ENCODE assay signal across 20 cellular contexts in genomic region chr2:240123821-240124650, GRCh38. TPM values are rescaled to one million over a fixed set of nuclear protein-coding genes. Genes with fewer than 3 reads are reported as not detected.
DNase-seq lines count a peak whose midpoint lies in the region; ATAC-seq, FAIRE-seq and TF ChIP-seq lines count a peak whose summit lies in the region.
"Had no signal": no experiment of that assay in that cellular context is flagged by ENCODE, and none has a peak within 500 bp of the region (broad histone marks: within the 10 kb centered on the region; RNA-seq: fewer than 3 reads in every experiment).

No MANE protein-coding gene starts in this region.

- H3K9ac ChIP-seq in HepG2 (ENCODE audit: insufficient read depth, low read depth, low read length), result no peak overlapping the region

- peaks cover 7% of the 10 kb centered on the region for H3K27me3 Mint-ChIP-seq in activated CD8-positive, alpha-beta T cell treated with anti-CD3 and anti-CD28 coated beads, Interleukin-2, amount 10 ng/mL, durations not matched to agents 7 days and 5 days (ENCODE audit: low read depth)
- H3K27me3 Mint-ChIP-seq in activated CD8-positive, alpha-beta T cell treated with anti-CD3 and anti-CD28 coated beads for 36 hours, result no peaks in the 10 kb centered on the region

- H3K27ac ChIP-seq in HepG2 (ENCODE audit: extremely low read length, insufficient read depth, low read length) (no peak overlapping the region), right lobe of liver (no peak overlapping the region)

- no peak for TF ChIP-seq RAD21 in HepG2 (CRISPR knock-in tag; IDR thresholded peaks at IDR 0.05)

- POLR2A ChIA-PET in activated CD8-positive, alpha-beta T cell treated with anti-CD3 and anti-CD28 coated beads, Interleukin-2, amount 10 ng/mL, durations not matched to agents 7 days and 5 days (lab: Charles Lee), result no interaction called here
- POLR2A ChIA-PET in activated CD8-positive, alpha-beta T cell treated with anti-CD3 and anti-CD28 coated beads for 36 hours (lab: Charles Lee), result no interaction called here
- POLR2A ChIA-PET in HepG2 (lab: Yijun Ruan, JAX), result no interaction called here
- POLR2A ChIA-PET in HEK293T (lab: Yijun Ruan, JAX), result no interaction called here

- TF ChIP-seq POLR2A in HepG2 (IDR thresholded peaks at IDR 0.05; ENCODE audit: insufficient read depth in 1 of 2, low read depth in 2 of 2, low read length in 2 of 2) (no peak), right lobe of liver (IDR thresholded peaks at IDR 0.05) (no peak)

- peaks cover 5% of the 10 kb centered on the region for H3K4me1 Mint-ChIP-seq in activated CD8-positive, alpha-beta T cell treated with anti-CD3 and anti-CD28 coated beads, Interleukin-2, amount 10 ng/mL, durations not matched to agents 7 days and 5 days (ENCODE audit: low read depth)
- peaks cover 10% of the 10 kb centered on the region for H3K4me1 Mint-ChIP-seq in activated CD8-positive, alpha-beta T cell treated with anti-CD3 and anti-CD28 coated beads for 36 hours (ENCODE audit: low read depth)

- no peaks in the 10 kb centered on the region for H3K9me3 ChIP-seq in HepG2 (ENCODE audit: low read length)
- H3K9me3 ChIP-seq in right lobe of liver, result no peaks in the 10 kb centered on the region
- H3K9me3 ChIP-seq: HAP-1 had no signal

- in situ Hi-C loops in HepG2 (cut with HindIII; ENCODE audit: extremely low pct_ligation_motif_present, low pct_unique_long_range_greater_than_20kb), result no loop called here

- no peaks in the 10 kb centered on the region for H3K9me3 Mint-ChIP-seq in activated CD8-positive, alpha-beta T cell treated with anti-CD3 and anti-CD28 coated beads, Interleukin-2, amount 10 ng/mL, durations not matched to agents 7 days and 5 days (ENCODE audit: insufficient read depth)
- no peaks in the 10 kb centered on the region for H3K9me3 Mint-ChIP-seq in activated CD8-positive, alpha-beta T cell treated with anti-CD3 and anti-CD28 coated beads for 36 hours

- no peak overlapping the region for H3K4me3 Mint-ChIP-seq in activated CD8-positive, alpha-beta T cell treated with anti-CD3 and anti-CD28 coated beads, Interleukin-2, amount 10 ng/mL, durations not matched to agents 7 days and 5 days
- no peak overlapping the region for H3K4me3 Mint-ChIP-seq in activated CD8-positive, alpha-beta T cell treated with anti-CD3 and anti-CD28 coated beads for 36 hours

- no peak overlapping the region for H2AFZ ChIP-seq in HepG2 (ENCODE audit: low read length)

- intact Hi-C loops in activated CD8-positive, alpha-beta T cell treated with anti-CD3 and anti-CD28 coated beads for 36 hours (cut with micrococcal nuclease), result no loop called here
- intact Hi-C loops in HepG2 (cut with micrococcal nuclease; ENCODE audit: unreplicated experiment), result no loop called here
- intact Hi-C loops in right lobe of liver (cut with DNase I), result no loop called here
- intact Hi-C loops in posterior vena cava (cut with DNase I), result no loop called here

- WGBS in HepG2 (ENCODE audit: low lambda C conversion rate), result 49% methylated on average over 23 of the region's 24 CpGs
- WGBS in right lobe of liver (ENCODE audit: insufficient coverage, low coverage, low lambda C conversion rate, missing lambda C conversion rate), result 86% methylated on average over 15 of the region's 24 CpGs

- peak; percentile 4 for DNase-seq in activated CD8-positive, alpha-beta T cell treated with anti-CD3 and anti-CD28 coated beads, Interleukin-2, amount 10 ng/mL, durations not matched to agents 7 days and 5 days
- DNase-seq in activated CD8-positive, alpha-beta T cell treated with anti-CD3 and anti-CD28 coated beads for 36 hours, result no peak
- DNase-seq in HepG2 (ENCODE audit: low spot score) (no peak), right lobe of liver (no peak), posterior vena cava (ENCODE audit: low spot score) (peak; percentile 45), HEK293T (ENCODE audit: extremely low spot score) (no peak), NCI-H146 (lab: John Stamatoyannopoulos, UW) (no peak)
- DNase-seq: 8988T, C1 segment of cervical spinal cord, DMS153, IMR-90, Kasumi-1, NCI-H1105 treated with DMSO at 0.1 percent for 48 hours, NCI-H2029, NCI-H2171 treated with DMSO at 0.1 percent for 48 hours, NCI-H774, SHP77 treated with DMSO at 0.1 percent for 48 hours had no signal

- CTCF ChIA-PET in activated CD8-positive, alpha-beta T cell treated with anti-CD3 and anti-CD28 coated beads, Interleukin-2, amount 10 ng/mL, durations not matched to agents 7 days and 5 days (lab: Charles Lee), result no interaction called here
- CTCF ChIA-PET in activated CD8-positive, alpha-beta T cell treated with anti-CD3 and anti-CD28 coated beads for 36 hours (lab: Charles Lee), result interaction anchor here (0.8 kb wide), 1 partner anchor 20 kb away, joined by 3 read pairs; no protein-coding TSS in a partner anchor
- CTCF ChIA-PET in HepG2 (lab: Yijun Ruan, JAX; ENCODE audit: low intra/inter-chr PET ratio, low total read pairs), result no interaction called here
- CTCF ChIA-PET in HEK293T (lab: Yijun Ruan, JAX), result no interaction called here

- no TSS peak for BruUV-seq in HepG2 (replicated peaks; lab: Mats Ljungman, UMichigan)

- no peaks in the 10 kb centered on the region for H4K20me1 ChIP-seq in HepG2 (ENCODE audit: insufficient read depth, low read length)

- H3K4me3 ChIP-seq in HepG2 (replicated peaks in 1 of 3; ENCODE audit: insufficient read depth in 1 of 3, low read depth in 2 of 3, low read length in 3 of 3) (no peak overlapping the region), right lobe of liver (no peak overlapping the region)
- H3K4me3 ChIP-seq: HAP-1 had no signal

- H3K27me3 ChIP-seq in HepG2 (ENCODE audit: control insufficient read depth in 1 of 2, insufficient read depth in 2 of 2, low read length in 2 of 2) (peaks cover 1 to 8% of the 10 kb centered on the region in 2 experiments; a peak in 2 of 5 replicates), right lobe of liver (no peaks in the 10 kb centered on the region)

- no peak for ATAC-seq in activated CD8-positive, alpha-beta T cell treated with anti-CD3 and anti-CD28 coated beads, Interleukin-2, amount 10 ng/mL, durations not matched to agents 7 days and 5 days
- ATAC-seq in activated CD8-positive, alpha-beta T cell treated with anti-CD3 and anti-CD28 coated beads for 36 hours, result no peak
- ATAC-seq in HepG2 (peak; percentile 19; the same call in 2 of the 3 replicates), right lobe of liver (no peak), GM21381 (IDR thresholded peaks at IDR 0.05; ENCODE audit: unreplicated experiment) (no peak)

- FAIRE-seq in HepG2 (lab: Jason Lieb, UNC), result no peak

- H3K36me3 ChIP-seq in HepG2 (replicated peaks in 1 of 2; ENCODE audit: control insufficient read depth in 1 of 2, insufficient read depth in 2 of 2, low read length in 2 of 2), result peaks cover 4 to 16% of the 10 kb centered on the region in 2 experiments; a peak in 4 of 5 replicates
- H3K36me3 ChIP-seq in right lobe of liver, result peaks cover 0 to 7% (median 3%) of the 10 kb centered on the region in 4 donors

- no peak overlapping the region for H3K27ac Mint-ChIP-seq in activated CD8-positive, alpha-beta T cell treated with anti-CD3 and anti-CD28 coated beads, Interleukin-2, amount 10 ng/mL, durations not matched to agents 7 days and 5 days
- H3K27ac Mint-ChIP-seq in activated CD8-positive, alpha-beta T cell treated with anti-CD3 and anti-CD28 coated beads for 36 hours, result no peak overlapping the region

- H3K79me2 ChIP-seq in HepG2 (ENCODE audit: insufficient read depth, low read length), result no peaks in the 10 kb centered on the region

- H3K36me3 Mint-ChIP-seq in activated CD8-positive, alpha-beta T cell treated with anti-CD3 and anti-CD28 coated beads, Interleukin-2, amount 10 ng/mL, durations not matched to agents 7 days and 5 days (ENCODE audit: low read depth), result peaks cover 10% of the 10 kb centered on the region
- peaks cover 24% of the 10 kb centered on the region for H3K36me3 Mint-ChIP-seq in activated CD8-positive, alpha-beta T cell treated with anti-CD3 and anti-CD28 coated beads for 36 hours (ENCODE audit: low read depth)

- no peaks in the 10 kb centered on the region for H3K4me1 ChIP-seq in HepG2 (ENCODE audit: insufficient read depth, low read length)
- no peaks in the 10 kb centered on the region for H3K4me1 ChIP-seq in right lobe of liver
- H3K4me1 ChIP-seq: HAP-1 had no signal

- H3K4me2 ChIP-seq in HepG2 (ENCODE audit: low read depth, low read length), result no peak overlapping the region

- TF ChIP-seq EP300 in HepG2 (IDR thresholded peaks at IDR 0.05; ENCODE audit: low read depth in 2 of 2, low read length in 2 of 2) (no peak), HepG2 (CRISPR knock-in tag; IDR thresholded peaks at IDR 0.05; ENCODE audit: borderline replicate concordance) (no peak)

- TF ChIP-seq CTCF in activated CD8-positive, alpha-beta T cell treated with anti-CD3 and anti-CD28 coated beads for 36 hours (IDR thresholded peaks at IDR 0.05), result no peak
- TF ChIP-seq CTCF in HepG2 (CRISPR knock-in tag; IDR thresholded peaks at IDR 0.05), result no peak
- no peak for TF ChIP-seq CTCF in right lobe of liver (IDR thresholded peaks at IDR 0.05)

RNA-seq across cellular contexts. Expression of gene COPS9, which starts 12.1 kb away (rescaled TPM):
- 100 to 1,000 TPM; 120 to 129 TPM for total RNA-seq in activated CD8-positive, alpha-beta T cell treated with anti-CD3 and anti-CD28 coated beads, Interleukin-2, amount 10 ng/mL, durations not matched to agents 7 days and 5 days
- 100 to 1,000 TPM; 107 to 120 TPM for total RNA-seq in activated CD8-positive, alpha-beta T cell treated with anti-CD3 and anti-CD28 coated beads for 36 hours
- 180 and 208 TPM in 2 replicates for total RNA-seq in HepG2 (2016; rRNA removed; fragmentation: Illumina TruSeq; extraction: Trizol)
- total RNA-seq in HepG2 (2016; cell fraction: cytosol; rRNA removed; fragmentation: Illumina TruSeq; extraction: Trizol; ENCODE audit: low read depth), result 188 and 216 TPM in 2 replicates
- 189 and 214 TPM in 2 replicates for total RNA-seq in HepG2 (2016; cell fraction: insoluble cytoplasmic fraction; rRNA removed; fragmentation: Illumina TruSeq; extraction: Trizol)
- 299 and 318 TPM in 2 replicates for total RNA-seq in HepG2 (2016; cell fraction: membrane; rRNA removed; fragmentation: Illumina TruSeq; extraction: Trizol)
- total RNA-seq in HepG2 (2016; cell fraction: nucleus; rRNA removed; fragmentation: Illumina TruSeq; extraction: Trizol), result 64.4 and 66.4 TPM in 2 replicates
- polyA plus RNA-seq in HepG2 (2011; rRNA removed), result 201 and 247 TPM in 2 replicates
- 164 and 244 TPM in 2 replicates for polyA plus RNA-seq in HepG2 (2011; cell fraction: cytosol; rRNA removed)
- polyA plus RNA-seq in HepG2 (2011; cell fraction: nucleus; rRNA removed), result 49.8 and 53.2 TPM in 2 replicates
- polyA plus RNA-seq in HepG2 (2012), result 152 and 161 TPM in 2 replicates
- polyA plus RNA-seq in HepG2 (2016; cell fraction: cytosol; fragmentation: Illumina TruSeq; extraction: Trizol; ENCODE audit: low read depth), result 255 and 315 TPM in 2 replicates
- 244 and 258 TPM in 2 replicates for polyA plus RNA-seq in HepG2 (2016; cell fraction: insoluble cytoplasmic fraction; fragmentation: Illumina TruSeq; extraction: Trizol; ENCODE audit: low read depth)
- polyA plus RNA-seq in HepG2 (2016; cell fraction: membrane; fragmentation: Illumina TruSeq; extraction: Trizol; ENCODE audit: low read depth), result 282 and 350 TPM in 2 replicates
- polyA plus RNA-seq in HepG2 (2016; cell fraction: nucleus; fragmentation: Illumina TruSeq; extraction: Trizol; ENCODE audit: insufficient read depth, low read depth), result 132 TPM in 2 replicates
- polyA minus RNA-seq in HepG2 (2011; rRNA and poly(A)+ RNA removed; ENCODE audit: low replicate concordance), result 8.8 and 17.6 TPM in 2 replicates
- 12.1 and 20.3 TPM in 2 replicates for polyA minus RNA-seq in HepG2 (2011; cell fraction: cytosol; rRNA and poly(A)+ RNA removed)
- polyA minus RNA-seq in HepG2 (2011; cell fraction: nucleus; rRNA and poly(A)+ RNA removed), result 16.9 and 20.1 TPM in 2 replicates
- 10 to 100 TPM; 33.1 to 66.1 (median 45.8) TPM for total RNA-seq in right lobe of liver
- 100 to 1,000 TPM in 1 of 2 donors, 10 to 100 TPM in 1; 93.3 to 127 TPM for total RNA-seq in posterior vena cava

RNA-seq across cellular contexts. Expression of gene OTOS, which starts 16.4 kb away (rescaled TPM):
- total RNA-seq in activated CD8-positive, alpha-beta T cell treated with anti-CD3 and anti-CD28 coated beads, Interleukin-2, amount 10 ng/mL, durations not matched to agents 7 days and 5 days, result not detected
- not detected for total RNA-seq in activated CD8-positive, alpha-beta T cell treated with anti-CD3 and anti-CD28 coated beads for 36 hours
- total RNA-seq in HepG2 (2016; rRNA removed; fragmentation: Illumina TruSeq; extraction: Trizol) (not detected in 2 replicates), right lobe of liver (not detected), posterior vena cava (not detected)
- not detected in 2 replicates for total RNA-seq in HepG2 (2016; cell fraction: cytosol; rRNA removed; fragmentation: Illumina TruSeq; extraction: Trizol; ENCODE audit: low read depth)
- not detected in 2 replicates for total RNA-seq in HepG2 (2016; cell fraction: insoluble cytoplasmic fraction; rRNA removed; fragmentation: Illumina TruSeq; extraction: Trizol)
- total RNA-seq in HepG2 (2016; cell fraction: membrane; rRNA removed; fragmentation: Illumina TruSeq; extraction: Trizol), result not detected in 2 replicates
- total RNA-seq in HepG2 (2016; cell fraction: nucleus; rRNA removed; fragmentation: Illumina TruSeq; extraction: Trizol), result not detected in 2 replicates
- not detected in 2 replicates for polyA plus RNA-seq in HepG2 (2011; rRNA removed)
- polyA plus RNA-seq in HepG2 (2011; cell fraction: cytosol; rRNA removed), result not detected in 2 replicates
- not detected in 2 replicates for polyA plus RNA-seq in HepG2 (2011; cell fraction: nucleus; rRNA removed)
- polyA plus RNA-seq in HepG2 (2012), result not detected in 2 replicates
- polyA plus RNA-seq in HepG2 (2016; cell fraction: cytosol; fragmentation: Illumina TruSeq; extraction: Trizol; ENCODE audit: low read depth), result not detected in 2 replicates
- polyA plus RNA-seq in HepG2 (2016; cell fraction: insoluble cytoplasmic fraction; fragmentation: Illumina TruSeq; extraction: Trizol; ENCODE audit: low read depth), result not detected in 2 replicates
- polyA plus RNA-seq in HepG2 (2016; cell fraction: membrane; fragmentation: Illumina TruSeq; extraction: Trizol; ENCODE audit: low read depth), result not detected in 2 replicates
- polyA plus RNA-seq in HepG2 (2016; cell fraction: nucleus; fragmentation: Illumina TruSeq; extraction: Trizol; ENCODE audit: insufficient read depth, low read depth), result not detected in 2 replicates
- polyA minus RNA-seq in HepG2 (2011; rRNA and poly(A)+ RNA removed; ENCODE audit: low replicate concordance), result not detected in 2 replicates
- polyA minus RNA-seq in HepG2 (2011; cell fraction: cytosol; rRNA and poly(A)+ RNA removed), result not detected in 2 replicates
- polyA minus RNA-seq in HepG2 (2011; cell fraction: nucleus; rRNA and poly(A)+ RNA removed), result not detected in 2 replicates
- total RNA-seq: IMR-90, NCI-H460 had no signal

Comparison
In these comparisons a context has a peak if more than half of its experiments do, and no peak if none do; other contexts are left out.
1. DNase-seq: peak in activated CD8-positive, alpha-beta T cell treated with anti-CD3 and anti-CD28 coated beads, Interleukin-2, amount 10 ng/mL, durations not matched to agents 7 days and 5 days (single experiment) and posterior vena cava (single experiment); none in activated CD8-positive, alpha-beta T cell treated with anti-CD3 and anti-CD28 coated beads for 36 hours (single experiment), HepG2 (single experiment), right lobe of liver (0 of 3), HEK293T (single experiment) and NCI-H146 (single experiment).